12 cellular contexts compared by ENCODE assay signal in the genomic region with DNA sequence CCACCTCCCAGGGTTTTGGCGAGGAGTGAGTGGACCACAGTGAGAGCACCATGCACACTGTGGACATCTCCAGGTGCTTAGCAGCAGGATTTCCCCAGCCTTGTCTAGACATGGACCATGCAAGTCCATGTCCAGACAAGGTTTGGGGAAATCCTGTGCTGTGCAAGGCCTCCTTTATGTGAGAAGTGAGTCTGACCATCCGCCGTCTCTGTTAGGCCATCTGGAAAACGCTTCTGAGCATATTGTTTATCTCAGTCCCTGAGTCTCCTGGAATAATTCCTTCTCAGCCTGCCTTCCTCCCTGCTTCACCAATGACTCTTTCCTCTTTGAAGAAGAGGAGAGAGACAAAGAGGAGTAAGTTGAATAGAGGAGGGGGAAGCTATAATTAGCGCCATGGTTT. TPM values are rescaled to one million over a fixed set of nuclear protein-coding genes. Genes with fewer than 3 reads are reported as not detected.
A peak's percentile ranks its signal among the peaks of the same experiment; 100 is the strongest.
DNase-seq lines count a peak whose midpoint lies in the region; ATAC-seq, FAIRE-seq and TF ChIP-seq lines count a peak whose summit lies in the region.
"Had no signal": no experiment of that assay in that cellular context is flagged by ENCODE, and none has a peak within 500 bp of the region (broad histone marks: within the 10 kb centered on the region; RNA-seq: fewer than 3 reads in every experiment).

No MANE protein-coding gene starts in this region.

- intact Hi-C loops in activated CD4-positive, alpha-beta memory T cell treated with anti-CD3 and anti-CD28 coated beads for 36 hours (cut with micrococcal nuclease): loop anchor here (1.0 to 2.0 kb wide), 3 partner anchors 9 to 41 kb away; no protein-coding TSS in a partner anchor
- intact Hi-C loops in stomach (cut with DNase I; ENCODE audit: low total_unique reads): no loop called here

- H3K36me3 Mint-ChIP-seq in activated CD4-positive, alpha-beta T cell treated with anti-CD3 and anti-CD28 coated beads, Interleukin-2, amount 10 ng/mL, durations not matched to agents 7 days and 5 days (ENCODE audit: low read depth): peaks cover 47% of the 10 kb centered on the region
- peaks cover 6% of the 10 kb centered on the region for H3K36me3 Mint-ChIP-seq in activated CD4-positive, alpha-beta memory T cell treated with anti-CD3 and anti-CD28 coated beads for 36 hours

- TF ChIP-seq CTCF in foreskin keratinocyte (conservative IDR thresholded peaks at IDR 0.05): no peak
- no peak for TF ChIP-seq CTCF in stomach (IDR thresholded peaks at IDR 0.05)
- TF ChIP-seq CTCF in D721Med (IDR thresholded peaks at IDR 0.05; ENCODE audit: insufficient read depth, missing control alignments): no peak

- peak overlapping the region; percentile 44 for H3K4me3 Mint-ChIP-seq in activated CD4-positive, alpha-beta T cell treated with anti-CD3 and anti-CD28 coated beads, Interleukin-2, amount 10 ng/mL, durations not matched to agents 7 days and 5 days
- H3K4me3 Mint-ChIP-seq in activated CD4-positive, alpha-beta memory T cell treated with anti-CD3 and anti-CD28 coated beads for 36 hours: peak overlapping the region; percentile 8

- FAIRE-seq in D721Med (lab: Jason Lieb, UNC): no peak
- FAIRE-seq: A549 had no signal

- H3K27me3 ChIP-seq in foreskin keratinocyte (no peaks in the 10 kb centered on the region), stomach (no peaks in the 10 kb centered on the region)

- H3K4me1 Mint-ChIP-seq in activated CD4-positive, alpha-beta T cell treated with anti-CD3 and anti-CD28 coated beads, Interleukin-2, amount 10 ng/mL, durations not matched to agents 7 days and 5 days: peaks cover 76% of the 10 kb centered on the region
- H3K4me1 Mint-ChIP-seq in activated CD4-positive, alpha-beta memory T cell treated with anti-CD3 and anti-CD28 coated beads for 36 hours (ENCODE audit: low read depth): peaks cover 93% of the 10 kb centered on the region

- no peak for DNase-seq in activated CD4-positive, alpha-beta T cell treated with anti-CD3 and anti-CD28 coated beads, Interleukin-2, amount 10 ng/mL, durations not matched to agents 7 days and 5 days
- no peak for DNase-seq in activated CD4-positive, alpha-beta T cell treated with anti-CD3 and anti-CD28 coated beads, Interleukin-2, amount 50 U/mL, for 48 hours
- no peak for DNase-seq in activated CD4-positive, alpha-beta memory T cell treated with anti-CD3 and anti-CD28 coated beads for 36 hours
- no peak for DNase-seq in foreskin keratinocyte
- DNase-seq in stomach: no peak
- DNase-seq in NCI-H2107 (lab: John Stamatoyannopoulos, UW): no peak
- no peak for DNase-seq in D721Med (ENCODE audit: insufficient read length, low spot score)
- DNase-seq: activated CD4-positive, alpha-beta T cell treated with anti-CD3 and anti-CD28 coated beads, Interleukin-2, amount 50 U/mL, for 4 hours; DMS53; foreskin fibroblast had no signal

- H3K36me3 ChIP-seq in stomach: no peaks in the 10 kb centered on the region

- TF ChIP-seq EP300 in stomach (IDR thresholded peaks at IDR 0.05): no peak

- H3K27ac ChIP-seq in foreskin keratinocyte: peak overlapping the region; percentile 72
- peak overlapping the region in 4 of 5 donors; percentile 24 to 72 (median 69) for H3K27ac ChIP-seq in stomach

- 65 to 88% (median 79%) methylated on average over 5 of the region's 5 CpGs for WGBS in stomach, 5 donors

- H3K27ac Mint-ChIP-seq in activated CD4-positive, alpha-beta T cell treated with anti-CD3 and anti-CD28 coated beads, Interleukin-2, amount 10 ng/mL, durations not matched to agents 7 days and 5 days: peak overlapping the region; percentile 94
- peak overlapping the region; percentile 96 for H3K27ac Mint-ChIP-seq in activated CD4-positive, alpha-beta memory T cell treated with anti-CD3 and anti-CD28 coated beads for 36 hours

- H3K9me3 Mint-ChIP-seq in activated CD4-positive, alpha-beta T cell treated with anti-CD3 and anti-CD28 coated beads, Interleukin-2, amount 10 ng/mL, durations not matched to agents 7 days and 5 days: no peaks in the 10 kb centered on the region
- H3K9me3 Mint-ChIP-seq in activated CD4-positive, alpha-beta memory T cell treated with anti-CD3 and anti-CD28 coated beads for 36 hours: no peaks in the 10 kb centered on the region

- H3K4me1 ChIP-seq in foreskin keratinocyte (peaks cover 33% of the 10 kb centered on the region), stomach (peaks cover 22 to 82% (median 56%) of the 10 kb centered on the region in 4 donors)

- no peak for TF ChIP-seq POLR2A in stomach (IDR thresholded peaks at IDR 0.05)

- H3K9me3 ChIP-seq in stomach: no peaks in the 10 kb centered on the region
- H3K9me3 ChIP-seq: A549 had no signal

- POLR2A ChIA-PET in activated CD4-positive, alpha-beta T cell treated with anti-CD3 and anti-CD28 coated beads, Interleukin-2, amount 10 ng/mL, durations not matched to agents 7 days and 5 days (lab: Charles Lee): no interaction called here
- POLR2A ChIA-PET in activated CD4-positive, alpha-beta memory T cell treated with anti-CD3 and anti-CD28 coated beads for 36 hours (lab: Charles Lee): interaction anchor here (0.9 to 21.3 kb wide), 8 partner anchors 7 to 55 kb away, joined by 3 to 504 read pairs (median 8); partner anchors contain the start of gene TNFAIP8

- no peak overlapping the region for H3K4me3 ChIP-seq in stomach
- H3K4me3 ChIP-seq: A549 had no signal

- ATAC-seq in foreskin keratinocyte (no peak), GM21723 (IDR thresholded peaks at IDR 0.05; ENCODE audit: unreplicated experiment) (no peak)
- ATAC-seq: A549 had no signal

- H3K27me3 Mint-ChIP-seq in activated CD4-positive, alpha-beta T cell treated with anti-CD3 and anti-CD28 coated beads, Interleukin-2, amount 10 ng/mL, durations not matched to agents 7 days and 5 days: no peaks in the 10 kb centered on the region
- H3K27me3 Mint-ChIP-seq in activated CD4-positive, alpha-beta memory T cell treated with anti-CD3 and anti-CD28 coated beads for 36 hours: no peaks in the 10 kb centered on the region

- CTCF ChIA-PET in activated CD4-positive, alpha-beta T cell treated with anti-CD3 and anti-CD28 coated beads, Interleukin-2, amount 10 ng/mL, durations not matched to agents 7 days and 5 days (lab: Charles Lee): interaction anchor here (1.0 to 2.5 kb wide), 9 partner anchors 8 to 82 kb away, joined by 3 to 12 read pairs (median 3); no protein-coding TSS in a partner anchor
- CTCF ChIA-PET in activated CD4-positive, alpha-beta memory T cell treated with anti-CD3 and anti-CD28 coated beads for 36 hours (lab: Charles Lee): interaction anchor here (1.2 to 3.1 kb wide), 4 partner anchors 14 to 61 kb away, joined by 4 to 11 read pairs (median 8); no protein-coding TSS in a partner anchor

RNA-seq across cellular contexts. Expression of gene TNFAIP8, which starts 26.1 kb away (rescaled TPM):
- 100 to 1,000 TPM; 167 to 184 TPM for total RNA-seq in activated CD4-positive, alpha-beta T cell treated with anti-CD3 and anti-CD28 coated beads, Interleukin-2, amount 10 ng/mL, durations not matched to agents 7 days and 5 days
- total RNA-seq in activated CD4-positive, alpha-beta memory T cell treated with anti-CD3 and anti-CD28 coated beads for 36 hours: 100 to 1,000 TPM; 153 to 159 TPM
- 17.1 and 19.4 TPM in 2 replicates for total RNA-seq in foreskin keratinocyte
- polyA plus RNA-seq in foreskin keratinocyte: 7.6 and 8.2 TPM in 2 replicates
- 10 to 100 TPM in 3 of 5 donors, 1 to 10 TPM in 2; 1.2 to 37.1 (median 10.7) TPM for total RNA-seq in stomach
- 10 to 100 TPM in 2 of 3 donors, 1 to 10 TPM in 1; 9.6 to 18.4 (median 14.9) TPM for polyA plus RNA-seq in stomach
